ENCODE assay signal across 1 cellular context in the genomic region with DNA sequence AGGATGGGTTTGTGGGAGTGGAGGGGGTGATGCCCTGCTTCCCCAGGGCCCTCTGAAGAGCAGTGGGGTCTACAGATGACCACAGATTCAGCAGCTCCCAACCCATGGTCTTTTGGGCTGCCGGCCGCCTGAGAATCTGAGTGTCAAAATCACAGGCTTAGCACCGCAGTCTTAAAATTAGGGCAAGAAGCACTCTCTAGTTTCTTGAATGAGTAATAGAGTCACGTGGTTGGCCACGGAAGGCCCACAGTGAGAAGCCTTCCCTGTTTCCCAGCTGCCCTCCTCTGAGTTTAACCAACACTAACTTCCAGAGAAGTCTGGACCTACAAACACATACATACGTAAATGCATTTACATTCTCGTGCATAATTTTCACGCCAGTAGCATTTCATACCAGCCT.
TF ChIP-seq lines count a peak whose summit lies in the region.

No MANE protein-coding gene starts in this region.

TF ChIP-seq in SK-N-SH treated with all-trans-retinoic acid at 6 μM for 48 hours, 23 proteins besides CTCF, POLR2A, EP300 and RAD21:
- TF ChIP-seq GLIS3 (CRISPR knock-in tag; IDR thresholded peaks at IDR 0.05), result no peak
- no peak for TF ChIP-seq TOX (CRISPR knock-in tag; IDR thresholded peaks at IDR 0.05; ENCODE audit: borderline replicate concordance)
- no peak for TF ChIP-seq ARNTL (CRISPR knock-in tag; IDR thresholded peaks at IDR 0.05; ENCODE audit: borderline replicate concordance, low read depth)
- TF ChIP-seq TCF4 (CRISPR knock-in tag; IDR thresholded peaks at IDR 0.05; ENCODE audit: borderline replicate concordance), result no peak
- TF ChIP-seq ZNF565 (CRISPR knock-in tag; conservative IDR thresholded peaks at IDR 0.05; ENCODE audit: low read depth), result no peak
- TF ChIP-seq, protein P1, sequence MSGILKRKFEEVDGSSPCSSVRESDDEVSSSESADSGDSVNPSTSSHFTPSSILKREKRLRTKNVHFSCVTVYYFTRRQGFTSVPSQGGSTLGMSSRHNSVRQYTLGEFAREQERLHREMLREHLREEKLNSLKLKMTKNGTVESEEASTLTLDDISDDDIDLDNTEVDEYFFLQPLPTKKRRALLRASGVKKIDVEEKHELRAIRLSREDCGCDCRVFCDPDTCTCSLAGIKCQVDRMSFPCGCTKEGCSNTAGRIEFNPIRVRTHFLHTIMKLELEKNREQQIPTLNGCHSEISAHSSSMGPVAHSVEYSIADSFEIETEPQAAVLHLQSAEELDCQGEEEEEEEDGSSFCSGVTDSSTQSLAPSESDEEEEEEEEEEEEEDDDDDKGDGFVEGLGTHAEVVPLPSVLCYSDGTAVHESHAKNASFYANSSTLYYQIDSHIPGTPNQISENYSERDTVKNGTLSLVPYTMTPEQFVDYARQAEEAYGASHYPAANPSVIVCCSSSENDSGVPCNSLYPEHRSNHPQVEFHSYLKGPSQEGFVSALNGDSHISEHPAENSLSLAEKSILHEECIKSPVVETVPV (CRISPR knock-in tag; IDR thresholded peaks at IDR 0.05), result no peak
- TF ChIP-seq PPARA (CRISPR knock-in tag; IDR thresholded peaks at IDR 0.05; ENCODE audit: borderline replicate concordance), result no peak
- TF ChIP-seq SNAI2 (CRISPR knock-in tag; IDR thresholded peaks at IDR 0.05), result no peak
- TF ChIP-seq BACH2 (CRISPR knock-in tag; IDR thresholded peaks at IDR 0.05; ENCODE audit: borderline replicate concordance), result no peak
- TF ChIP-seq ESRRG (CRISPR knock-in tag; IDR thresholded peaks at IDR 0.05), result no peak
- TF ChIP-seq, protein P2, sequence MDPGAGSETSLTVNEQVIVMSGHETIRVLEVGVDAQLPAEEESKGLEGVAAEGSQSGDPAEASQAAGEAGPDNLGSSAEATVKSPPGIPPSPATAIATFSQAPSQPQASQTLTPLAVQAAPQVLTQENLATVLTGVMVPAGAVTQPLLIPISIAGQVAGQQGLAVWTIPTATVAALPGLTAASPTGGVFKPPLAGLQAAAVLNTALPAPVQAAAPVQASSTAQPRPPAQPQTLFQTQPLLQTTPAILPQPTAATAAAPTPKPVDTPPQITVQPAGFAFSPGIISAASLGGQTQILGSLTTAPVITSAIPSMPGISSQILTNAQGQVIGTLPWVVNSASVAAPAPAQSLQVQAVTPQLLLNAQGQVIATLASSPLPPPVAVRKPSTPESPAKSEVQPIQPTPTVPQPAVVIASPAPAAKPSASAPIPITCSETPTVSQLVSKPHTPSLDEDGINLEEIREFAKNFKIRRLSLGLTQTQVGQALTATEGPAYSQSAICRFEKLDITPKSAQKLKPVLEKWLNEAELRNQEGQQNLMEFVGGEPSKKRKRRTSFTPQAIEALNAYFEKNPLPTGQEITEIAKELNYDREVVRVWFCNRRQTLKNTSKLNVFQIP (CRISPR knock-in tag; IDR thresholded peaks at IDR 0.05; ENCODE audit: borderline replicate concordance, low read depth), result no peak
- no peak for TF ChIP-seq CREB5 (CRISPR knock-in tag; IDR thresholded peaks at IDR 0.05; ENCODE audit: low read depth)
- TF ChIP-seq, protein P3, sequence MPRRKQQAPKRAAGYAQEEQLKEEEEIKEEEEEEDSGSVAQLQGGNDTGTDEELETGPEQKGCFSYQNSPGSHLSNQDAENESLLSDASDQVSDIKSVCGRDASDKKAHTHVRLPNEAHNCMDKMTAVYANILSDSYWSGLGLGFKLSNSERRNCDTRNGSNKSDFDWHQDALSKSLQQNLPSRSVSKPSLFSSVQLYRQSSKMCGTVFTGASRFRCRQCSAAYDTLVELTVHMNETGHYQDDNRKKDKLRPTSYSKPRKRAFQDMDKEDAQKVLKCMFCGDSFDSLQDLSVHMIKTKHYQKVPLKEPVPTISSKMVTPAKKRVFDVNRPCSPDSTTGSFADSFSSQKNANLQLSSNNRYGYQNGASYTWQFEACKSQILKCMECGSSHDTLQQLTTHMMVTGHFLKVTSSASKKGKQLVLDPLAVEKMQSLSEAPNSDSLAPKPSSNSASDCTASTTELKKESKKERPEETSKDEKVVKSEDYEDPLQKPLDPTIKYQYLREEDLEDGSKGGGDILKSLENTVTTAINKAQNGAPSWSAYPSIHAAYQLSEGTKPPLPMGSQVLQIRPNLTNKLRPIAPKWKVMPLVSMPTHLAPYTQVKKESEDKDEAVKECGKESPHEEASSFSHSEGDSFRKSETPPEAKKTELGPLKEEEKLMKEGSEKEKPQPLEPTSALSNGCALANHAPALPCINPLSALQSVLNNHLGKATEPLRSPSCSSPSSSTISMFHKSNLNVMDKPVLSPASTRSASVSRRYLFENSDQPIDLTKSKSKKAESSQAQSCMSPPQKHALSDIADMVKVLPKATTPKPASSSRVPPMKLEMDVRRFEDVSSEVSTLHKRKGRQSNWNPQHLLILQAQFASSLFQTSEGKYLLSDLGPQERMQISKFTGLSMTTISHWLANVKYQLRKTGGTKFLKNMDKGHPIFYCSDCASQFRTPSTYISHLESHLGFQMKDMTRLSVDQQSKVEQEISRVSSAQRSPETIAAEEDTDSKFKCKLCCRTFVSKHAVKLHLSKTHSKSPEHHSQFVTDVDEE (CRISPR knock-in tag; IDR thresholded peaks at IDR 0.05), result no peak
- TF ChIP-seq, protein P4, sequence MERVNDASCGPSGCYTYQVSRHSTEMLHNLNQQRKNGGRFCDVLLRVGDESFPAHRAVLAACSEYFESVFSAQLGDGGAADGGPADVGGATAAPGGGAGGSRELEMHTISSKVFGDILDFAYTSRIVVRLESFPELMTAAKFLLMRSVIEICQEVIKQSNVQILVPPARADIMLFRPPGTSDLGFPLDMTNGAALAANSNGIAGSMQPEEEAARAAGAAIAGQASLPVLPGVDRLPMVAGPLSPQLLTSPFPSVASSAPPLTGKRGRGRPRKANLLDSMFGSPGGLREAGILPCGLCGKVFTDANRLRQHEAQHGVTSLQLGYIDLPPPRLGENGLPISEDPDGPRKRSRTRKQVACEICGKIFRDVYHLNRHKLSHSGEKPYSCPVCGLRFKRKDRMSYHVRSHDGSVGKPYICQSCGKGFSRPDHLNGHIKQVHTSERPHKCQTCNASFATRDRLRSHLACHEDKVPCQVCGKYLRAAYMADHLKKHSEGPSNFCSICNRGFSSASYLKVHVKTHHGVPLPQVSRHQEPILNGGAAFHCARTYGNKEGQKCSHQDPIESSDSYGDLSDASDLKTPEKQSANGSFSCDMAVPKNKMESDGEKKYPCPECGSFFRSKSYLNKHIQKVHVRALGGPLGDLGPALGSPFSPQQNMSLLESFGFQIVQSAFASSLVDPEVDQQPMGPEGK (CRISPR knock-in tag; IDR thresholded peaks at IDR 0.05; ENCODE audit: borderline replicate concordance), result no peak
- no peak for TF ChIP-seq ISL1 (CRISPR knock-in tag; IDR thresholded peaks at IDR 0.05)
- no peak for TF ChIP-seq ZNF70 (CRISPR knock-in tag; IDR thresholded peaks at IDR 0.05)
TF ChIP-seq in SK-N-SH treated with all-trans-retinoic acid at 6 μM for 48 hours: peak in this region for 0.
